In genomic region chr2:69645926-69646325, GRCh38 we compare ENCODE assay signal across 13 cellular contexts. TPM values are rescaled to one million over a fixed set of nuclear protein-coding genes. Genes with fewer than 3 reads are reported as not detected.
DNase-seq lines count a peak whose midpoint lies in the region; TF ChIP-seq lines count a peak whose summit lies in the region.
"Had no signal": no experiment of that assay in that cellular context is flagged by ENCODE, and none has a peak within 500 bp of the region (broad histone marks: within the 10 kb centered on the region; RNA-seq: fewer than 3 reads in every experiment).

No MANE protein-coding gene starts in this region.

- intact Hi-C loops in activated CD4-positive, alpha-beta T cell treated with anti-CD3 and anti-CD28 coated beads, Interleukin-2, amount 10 ng/mL, durations not matched to agents 24 days and 14 days (cut with micrococcal nuclease) = loop anchor here (1.0 to 10.0 kb wide), 7 partner anchors 37 to 599 kb away; partner anchors contain the start of genes MXD1, NFU1, PCBP1 and TIA1
- intact Hi-C loops in ascending aorta (cut with DNase I) = loop anchor here (2.0 kb wide), 2 partner anchors 183 to 209 kb away; partner anchors contain the start of genes GMCL1 and NFU1
- intact Hi-C loops in sigmoid colon (cut with DNase I) = loop anchor here (10.0 kb wide), 1 partner anchor 1181 kb away; the partner anchor contains the start of genes APLF and FBXO48

- WGBS in sigmoid colon, 2 donors = 53 to 78% methylated on average over 2 of the region's 2 CpGs

- peaks cover 4 to 15% of the 10 kb centered on the region in 2 donors for H3K4me1 ChIP-seq in ascending aorta
- peaks cover 0 to 29% (median 21%) of the 10 kb centered on the region in 4 donors for H3K4me1 ChIP-seq in sigmoid colon

- TF ChIP-seq POLR2A in sigmoid colon (IDR thresholded peaks at IDR 0.05) = no peak

- H3K4me3 ChIP-seq in ascending aorta = no peak overlapping the region
- H3K4me3 ChIP-seq in sigmoid colon = no peak overlapping the region

- H3K36me3 Mint-ChIP-seq in activated CD4-positive, alpha-beta T cell treated with anti-CD3 and anti-CD28 coated beads, Interleukin-2, amount 10 ng/mL, durations not matched to agents 24 days and 14 days (ENCODE audit: low read depth) = peaks cover 8% of the 10 kb centered on the region

- no peaks in the 10 kb centered on the region for H3K27me3 ChIP-seq in ascending aorta
- no peaks in the 10 kb centered on the region for H3K27me3 ChIP-seq in sigmoid colon

- no peaks in the 10 kb centered on the region for H3K27me3 Mint-ChIP-seq in activated CD4-positive, alpha-beta T cell treated with anti-CD3 and anti-CD28 coated beads, Interleukin-2, amount 10 ng/mL, durations not matched to agents 24 days and 14 days

- H3K36me3 ChIP-seq in KOPT-K1 (ENCODE audit: insufficient read depth, low read length) (no peaks in the 10 kb centered on the region), ascending aorta (no peaks in the 10 kb centered on the region), sigmoid colon (no peaks in the 10 kb centered on the region)

- H3K9me3 Mint-ChIP-seq in activated CD4-positive, alpha-beta T cell treated with anti-CD3 and anti-CD28 coated beads, Interleukin-2, amount 10 ng/mL, durations not matched to agents 24 days and 14 days = no peaks in the 10 kb centered on the region

- no peak for TF ChIP-seq CTCF in ascending aorta (IDR thresholded peaks at IDR 0.05)
- TF ChIP-seq CTCF in sigmoid colon (IDR thresholded peaks at IDR 0.05) = no peak

- peaks cover 55% of the 10 kb centered on the region for H3K4me1 Mint-ChIP-seq in activated CD4-positive, alpha-beta T cell treated with anti-CD3 and anti-CD28 coated beads, Interleukin-2, amount 10 ng/mL, durations not matched to agents 24 days and 14 days

- H3K27ac Mint-ChIP-seq in activated CD4-positive, alpha-beta T cell treated with anti-CD3 and anti-CD28 coated beads, Interleukin-2, amount 10 ng/mL, durations not matched to agents 24 days and 14 days = peak overlapping the region; percentile 99
- H3K27ac Mint-ChIP-seq: stimulated activated naive B cell treated with anti-CD40 and anti-IgM and Interleukin-4, amounts not matched to agents 10 μg/mL and 1 μg/mL and 100 μg/mL, for 72 hours had no signal

- H3K27ac ChIP-seq in KOPT-K1 (ENCODE audit: low read depth, low read length, poor library complexity, severe bottlenecking) (peak overlapping the region; percentile 99), ascending aorta (peak overlapping the region; percentile 95), sigmoid colon (peak overlapping the region in 3 of 4 donors; percentile 91 to 93 (median 92))

- DNase-seq in activated CD4-positive, alpha-beta T cell treated with anti-CD3 and anti-CD28 coated beads, Interleukin-2, amount 10 ng/mL, durations not matched to agents 24 days and 14 days = no peak
- DNase-seq in activated CD4-positive, alpha-beta T cell treated with anti-CD3 and anti-CD28 coated beads, Interleukin-2, amount 50 U/mL, for 48 hours = no peak
- no peak for DNase-seq in ascending aorta (ENCODE audit: low spot score in 2 of 2)
- no peak for DNase-seq in sigmoid colon
- no peak for DNase-seq in KG1 (lab: John Stamatoyannopoulos, UW)
- DNase-seq in NCI-H1694 treated with DMSO at 0.1 percent for 48 hours (lab: John Stamatoyannopoulos, UW) = no peak
- no peak for DNase-seq in NCI-H1092 (lab: John Stamatoyannopoulos, UW)
- DNase-seq: activated gamma-delta T cell; DMS53; left colon; occipital lobe; stimulated activated naive B cell treated with anti-CD40 and anti-IgM and Interleukin-4, amounts not matched to agents 10 μg/mL and 1 μg/mL and 100 μg/mL, for 72 hours had no signal

- TF ChIP-seq EP300 in sigmoid colon (IDR thresholded peaks at IDR 0.05) = no peak

- H3K9me3 ChIP-seq in KOPT-K1 (ENCODE audit: insufficient read depth, low read length, poor library complexity, severe bottlenecking) (no peaks in the 10 kb centered on the region), ascending aorta (no peaks in the 10 kb centered on the region), sigmoid colon (no peaks in the 10 kb centered on the region)

- H3K4me3 Mint-ChIP-seq in activated CD4-positive, alpha-beta T cell treated with anti-CD3 and anti-CD28 coated beads, Interleukin-2, amount 10 ng/mL, durations not matched to agents 24 days and 14 days = peak overlapping the region; percentile 86

RNA-seq across cellular contexts. Expression of gene AAK1, which starts 2.4 kb away (rescaled TPM):
- total RNA-seq in activated CD4-positive, alpha-beta T cell treated with anti-CD3 and anti-CD28 coated beads, Interleukin-2, amount 10 ng/mL, durations not matched to agents 24 days and 14 days = 81.7 and 86.0 TPM in 2 replicates
- total RNA-seq in ascending aorta (53.4 TPM), sigmoid colon (10 to 100 TPM; 20.7 to 35.7 (median 22.9) TPM)
- polyA plus RNA-seq in sigmoid colon = 10 to 100 TPM in 2 of 3 donors, 1 to 10 TPM in 1; 5.4 to 19.5 (median 11.3) TPM
